ENCODE assay signal across 8 cellular contexts in the genomic region with DNA sequence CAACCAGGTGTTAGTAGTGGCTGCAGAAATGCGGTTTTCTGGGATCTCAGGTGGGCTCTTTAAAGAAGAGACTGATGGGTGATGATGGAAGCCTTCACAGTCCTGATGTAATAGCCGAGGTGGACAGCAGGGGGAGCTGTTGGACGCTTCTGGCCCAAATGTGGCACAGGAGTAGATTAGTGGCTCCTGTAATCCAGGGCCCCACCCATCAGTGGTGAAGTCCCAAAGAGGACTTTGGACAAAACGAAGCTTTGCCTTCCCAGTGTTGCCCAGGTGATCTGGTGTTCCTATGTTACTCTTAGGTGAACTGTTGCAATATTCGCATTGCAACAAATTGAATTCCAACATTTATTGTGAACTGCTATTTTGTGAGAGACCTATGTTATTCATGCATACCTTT. TPM values are rescaled to one million over a fixed set of nuclear protein-coding genes. Genes with fewer than 3 reads are reported as not detected.
DNase-seq lines count a peak whose midpoint lies in the region; ATAC-seq and TF ChIP-seq lines count a peak whose summit lies in the region.

No MANE protein-coding gene starts in this region.

- H3K27me3 Mint-ChIP-seq in activated naive CD4-positive, alpha-beta T cell treated with anti-CD3 and anti-CD28 coated beads, Interleukin-2, amount 50 U/mL, for 24 hours = no peaks in the 10 kb centered on the region

- CTCF ChIA-PET in SK-N-SH (lab: Yijun Ruan, JAX) = interaction anchor here (0.6 to 12.5 kb wide), 67 partner anchors 8 to 625 kb away, joined by 3 to 145 read pairs (median 5); a partner anchor contains a TSS

- H3K4me1 ChIP-seq in SK-N-SH (ENCODE audit: control insufficient read depth in 1 of 2, insufficient read depth in 2 of 2, low read depth in 1 of 2, low read length in 1 of 2) (peaks cover 5 to 13% of the 10 kb centered on the region in 2 experiments; a peak in 2 of 4 replicates), sigmoid colon (peaks cover 0 to 17% (median 14%) of the 10 kb centered on the region in 4 donors)

- no peak overlapping the region for H3K4me2 ChIP-seq in SK-N-SH

- TF ChIP-seq EP300 in SK-N-SH (IDR thresholded peaks at IDR 0.05; ENCODE audit: borderline replicate concordance in 1 of 2, low read depth in 1 of 2, low read length in 1 of 2) (no peak), sigmoid colon (IDR thresholded peaks at IDR 0.05) (no peak)

- no peaks in the 10 kb centered on the region for H3K9me2 ChIP-seq in SK-N-SH

- H3K9me3 ChIP-seq in SK-N-SH = no peaks in the 10 kb centered on the region
- no peaks in the 10 kb centered on the region for H3K9me3 ChIP-seq in sigmoid colon

- POLR2A ChIA-PET in SK-N-SH (lab: Yijun Ruan, JAX) = no interaction called here

- intact Hi-C loops in left ventricle myocardium superior (cut with micrococcal nuclease) (loop anchor here (10.0 kb wide), 2 partner anchors 55 to 305 kb away; no protein-coding TSS in a partner anchor), sigmoid colon (cut with DNase I) (loop anchor here (1.0 to 10.0 kb wide), 4 partner anchors 52 to 505 kb away; a partner anchor contains a TSS), posterior vena cava (cut with DNase I) (loop anchor here in 1 of 2 donors (5.0 to 10.0 kb wide), 2 partner anchors 55 to 302 kb away; no protein-coding TSS in a partner anchor)

- TF ChIP-seq RAD21 in SK-N-SH (IDR thresholded peaks at IDR 0.05; ENCODE audit: low read length) = peak; percentile 78

- H3K9me3 Mint-ChIP-seq in activated naive CD4-positive, alpha-beta T cell treated with anti-CD3 and anti-CD28 coated beads, Interleukin-2, amount 50 U/mL, for 24 hours = peaks cover 5% of the 10 kb centered on the region

- ATAC-seq in HG03571 (IDR thresholded peaks at IDR 0.05; ENCODE audit: unreplicated experiment) = peak; percentile 46
- peak; percentile 61 for ATAC-seq in left ventricle myocardium superior

- no peak overlapping the region for H3K27ac ChIP-seq in SK-N-SH (ENCODE audit: low read depth in 2 of 2, low read length in 1 of 2)
- H3K27ac ChIP-seq in sigmoid colon = no peak overlapping the region

- H3K36me3 Mint-ChIP-seq in activated naive CD4-positive, alpha-beta T cell treated with anti-CD3 and anti-CD28 coated beads, Interleukin-2, amount 50 U/mL, for 24 hours = peaks cover 3% of the 10 kb centered on the region

- DNase-seq in COR-L47 (lab: John Stamatoyannopoulos, UW) (peak; percentile 44), SK-N-SH (peak; percentile 56), left ventricle myocardium superior (peak; percentile 84), sigmoid colon (no peak), posterior vena cava (ENCODE audit: low spot score) (no peak), putamen (ENCODE audit: low spot score) (no peak)

- H3K27me3 ChIP-seq in SK-N-SH (ENCODE audit: insufficient read depth) (no peaks in the 10 kb centered on the region), sigmoid colon (no peaks in the 10 kb centered on the region)

- peak overlapping the region; percentile 37 for H3K27ac Mint-ChIP-seq in activated naive CD4-positive, alpha-beta T cell treated with anti-CD3 and anti-CD28 coated beads, Interleukin-2, amount 50 U/mL, for 24 hours

- no peak overlapping the region for H3K4me3 Mint-ChIP-seq in activated naive CD4-positive, alpha-beta T cell treated with anti-CD3 and anti-CD28 coated beads, Interleukin-2, amount 50 U/mL, for 24 hours

- no peaks in the 10 kb centered on the region for H4K20me1 ChIP-seq in SK-N-SH (ENCODE audit: insufficient read depth)

- TF ChIP-seq CTCF in SK-N-SH (IDR thresholded peaks at IDR 0.05) (peak; percentile 81), sigmoid colon (IDR thresholded peaks at IDR 0.05) (peak; percentile 64 to 86 (median 84))

- H3K79me2 ChIP-seq in SK-N-SH (ENCODE audit: insufficient read depth) = no peaks in the 10 kb centered on the region

- no peak overlapping the region for H2AFZ ChIP-seq in SK-N-SH (ENCODE audit: low read depth)

- TF ChIP-seq POLR2A in sigmoid colon (IDR thresholded peaks at IDR 0.05) = no peak

- H3F3A ChIP-seq in SK-N-SH (replicated peaks; ENCODE audit: insufficient read depth) = no peaks in the 10 kb centered on the region

- H3K36me3 ChIP-seq in SK-N-SH (replicated peaks in 1 of 2; ENCODE audit: control insufficient read depth in 1 of 2, insufficient read depth in 2 of 2, low read length in 1 of 2) = no peaks in the 10 kb centered on the region
- no peaks in the 10 kb centered on the region for H3K36me3 ChIP-seq in sigmoid colon

- H3K4me1 Mint-ChIP-seq in activated naive CD4-positive, alpha-beta T cell treated with anti-CD3 and anti-CD28 coated beads, Interleukin-2, amount 50 U/mL, for 24 hours = peaks cover 40% of the 10 kb centered on the region

- H3K4me3 ChIP-seq in SK-N-SH (ENCODE audit: low read depth in 2 of 2, low read length in 1 of 2) (peak overlapping the region in 1 of 2 experiments; percentile 30; a peak in 1 of 4 replicates), sigmoid colon (no peak overlapping the region)

- no peak overlapping the region for H3K9ac ChIP-seq in SK-N-SH

- 18% methylated on average over 5 of the region's 5 CpGs for WGBS in SK-N-SH (ENCODE audit: low lambda C conversion rate)
- WGBS in sigmoid colon, 2 donors = 5 to 17% methylated on average over 5 of the region's 5 CpGs

TF ChIP-seq in SK-N-SH, 30 proteins besides CTCF, POLR2A, EP300 and RAD21:
- TF ChIP-seq SMC3 (IDR thresholded peaks at IDR 0.05; ENCODE audit: low read depth, low read length) = peak; percentile 57
- no peak for TF ChIP-seq NFIC (IDR thresholded peaks at IDR 0.05; ENCODE audit: borderline replicate concordance)

RNA-seq across cellular contexts. Expression of a gene that starts 31.8 kb away (rescaled TPM):
- polyA plus RNA-seq in SK-N-SH (2012; rRNA removed) = 0.07 TPM in 1 of 2 replicates, not detected in the other
- polyA plus RNA-seq in SK-N-SH (2012; cell fraction: cytosol; rRNA removed) = 0.05 and 0.13 TPM in 2 replicates
- polyA plus RNA-seq in SK-N-SH (2012; cell fraction: nucleus; rRNA removed) = not detected in 2 replicates
- total RNA-seq in left ventricle myocardium superior = 930 TPM
- 10 to 100 TPM; 31.4 to 55.6 (median 47.1) TPM for total RNA-seq in sigmoid colon
- 10 to 100 TPM in 2 of 3 donors, 1 to 10 TPM in 1; 7.2 to 48.3 (median 31.8) TPM for polyA plus RNA-seq in sigmoid colon
- 1 to 10 TPM; 6.2 to 8.4 TPM for total RNA-seq in posterior vena cava

Comparison
In these comparisons a context has a peak if more than half of its experiments do, and no peak if none do; other contexts are left out.
1. DNase-seq: peak in COR-L47 (single experiment), SK-N-SH (single experiment) and left ventricle myocardium superior (single experiment); none in sigmoid colon (single experiment), posterior vena cava (single experiment) and putamen (single experiment).
2. RNA of a gene that starts 31.8 kb away (total RNA-seq): 930 TPM in left ventricle myocardium superior (single experiment); 31.4 to 55.6 TPM in sigmoid colon and 6.2 to 8.4 TPM in posterior vena cava; every median in the first group is over 10 times any median in the second.